1 cellular context compared by ENCODE assay signal in the genomic region with DNA sequence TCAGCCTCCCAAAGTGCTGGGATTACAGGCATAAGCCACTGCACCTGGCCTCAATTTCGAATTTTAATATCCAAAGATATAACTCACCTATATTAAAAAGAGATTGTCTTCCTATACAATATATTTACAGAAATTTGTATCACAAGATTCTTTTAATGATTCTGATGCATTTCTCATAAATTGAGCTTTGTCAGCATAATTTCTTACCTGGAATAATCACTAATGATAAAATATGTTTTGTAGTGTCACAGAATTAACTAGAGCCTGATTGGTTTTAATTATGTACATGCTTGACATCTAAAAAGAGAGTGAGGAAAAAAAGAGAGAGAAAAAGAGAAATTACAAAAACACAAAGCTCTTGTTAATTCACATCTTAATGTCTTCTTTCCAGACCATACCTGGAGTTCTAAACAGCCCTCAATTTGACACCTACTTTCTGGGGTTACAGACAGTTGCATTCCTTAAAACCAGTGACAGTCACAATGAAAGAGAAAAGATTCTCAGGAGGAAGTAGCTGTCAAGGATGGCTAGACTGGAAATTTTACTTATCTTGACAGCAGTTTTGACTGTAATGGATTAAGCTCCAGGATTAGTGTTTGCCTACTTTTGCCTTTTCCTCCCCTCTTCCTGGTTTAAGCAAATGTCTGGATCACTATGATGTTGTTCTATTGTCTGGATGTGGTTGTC.
TF ChIP-seq lines count a peak whose summit lies in the region.

No MANE protein-coding gene starts in this region.

TF ChIP-seq in GM12878, 131 proteins besides CTCF, POLR2A, EP300 and RAD21:
- TF ChIP-seq IKZF1 (conservative IDR thresholded peaks at IDR 0.05) = peak; percentile 54; the same call in 1 of the 2 replicates
- no peak for TF ChIP-seq DPF2 (IDR thresholded peaks at IDR 0.05)
- TF ChIP-seq TAF1 (IDR thresholded peaks at IDR 0.05; ENCODE audit: borderline replicate concordance, low read depth, low read length) = no peak
- TF ChIP-seq IKZF2 (IDR thresholded peaks at IDR 0.05) = peak; percentile 55 to 60; a peak in 2 of 4 replicates
- TF ChIP-seq YY1 (IDR thresholded peaks at IDR 0.05; ENCODE audit: low read depth, low read length) = no peak
